In genomic region chr19:16782719-16783118, GRCh38 we compare ENCODE assay signal across 9 cellular contexts.
"Had no signal": no experiment of that assay in that cellular context is flagged by ENCODE, and none has a peak within 500 bp of the region (broad histone marks: within the 10 kb centered on the region; RNA-seq: fewer than 3 reads in every experiment).

No MANE protein-coding gene starts in this region.

- H3K9me3 ChIP-seq: HAP-1 had no signal

- ATAC-seq: HCT116 had no signal

- H3K27ac ChIP-seq: KMS-11 had no signal

- H3K9ac ChIP-seq: KMS-11 had no signal

- FAIRE-seq: HTR-8/SVneo had no signal

- H3K36me3 ChIP-seq: HAP-1 had no signal

- DNase-seq: GOT3, H7, IMR-90, Karpas-422, KBM-7 had no signal

- H3K4me1 ChIP-seq: HAP-1 had no signal

- H3K4me3 ChIP-seq: HAP-1 had no signal
